9 cellular contexts compared by ENCODE assay signal in the genomic region with DNA sequence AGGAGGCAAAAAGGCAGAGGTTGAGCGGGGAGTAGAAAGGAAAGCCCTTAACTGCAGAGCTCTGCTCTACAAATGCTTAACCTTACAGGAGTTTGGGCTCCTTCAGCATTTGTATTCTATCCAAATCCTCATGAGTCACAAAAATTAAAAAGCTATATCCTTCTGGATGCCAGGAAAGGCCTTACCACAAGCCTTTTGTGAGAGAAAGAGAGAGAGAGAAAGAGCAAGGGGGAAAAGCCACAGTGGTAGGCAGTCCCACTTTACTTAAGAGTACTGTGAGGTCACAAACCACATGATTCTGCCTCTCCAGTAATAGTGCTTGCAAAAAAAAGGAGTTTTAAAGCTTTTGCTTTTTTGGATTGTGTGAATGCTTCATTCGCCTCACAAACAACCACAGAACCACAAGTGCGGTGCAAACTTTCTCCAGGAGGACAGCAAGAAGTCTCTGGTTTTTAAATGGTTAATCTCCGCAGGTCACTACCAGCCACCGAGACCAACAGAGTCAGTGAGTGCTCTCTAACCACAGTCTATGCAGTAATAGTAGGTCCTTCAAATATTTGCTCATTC. TPM values are rescaled to one million over a fixed set of nuclear protein-coding genes. Genes with fewer than 3 reads are reported as not detected.
DNase-seq lines count a peak whose midpoint lies in the region; ATAC-seq and TF ChIP-seq lines count a peak whose summit lies in the region.
"Had no signal": no experiment of that assay in that cellular context is flagged by ENCODE, and none has a peak within 500 bp of the region (broad histone marks: within the 10 kb centered on the region; RNA-seq: fewer than 3 reads in every experiment).

A gene (plus strand): TSS at position 375 of the 567 bp plus-strand sequence. CDS start 397 bp downstream, outside the sequence.

- DNase-seq in H4 (ENCODE audit: low spot score) (peak; percentile 98), fibroblast of villous mesenchyme (ENCODE audit: low read depth) (peak; percentile 47), skeletal muscle cell (ENCODE audit: low read depth) (peak; percentile 81), left lobe of liver (ENCODE audit: low spot score) (no peak), NCI-H2171 treated with DMSO at 0.1 percent for 48 hours (lab: John Stamatoyannopoulos, UW) (no peak), NCI-H128 (lab: John Stamatoyannopoulos, UW; ENCODE audit: unreplicated experiment) (no peak), NCI-H526 treated with DMSO at 0.1 percent for 48 hours (lab: John Stamatoyannopoulos, UW) (no peak)

- H3K4me3 ChIP-seq in fibroblast of villous mesenchyme (ENCODE audit: low read depth, low read length): no peak within 1 kb of the TSS
- peak within 1 kb of the TSS; percentile 12 for H3K4me3 ChIP-seq in skeletal muscle cell (ENCODE audit: low read depth, low read length)

- TF ChIP-seq CTCF in fibroblast of villous mesenchyme (IDR thresholded peaks at IDR 0.05; ENCODE audit: insufficient read depth, low read depth, low read length): no peak

- ATAC-seq in SK-N-SH treated with all-trans-retinoic acid at 6 μM for 48 hours (peak; percentile 96), left lobe of liver (no peak)

TF ChIP-seq in SK-N-SH treated with all-trans-retinoic acid at 6 μM for 48 hours, 23 proteins besides CTCF, POLR2A, EP300 and RAD21:
- TF ChIP-seq ISL1 (CRISPR knock-in tag; IDR thresholded peaks at IDR 0.05) (peak; percentile 66), ESRRG (CRISPR knock-in tag; IDR thresholded peaks at IDR 0.05) (no peak), CSDC2 (CRISPR knock-in tag; IDR thresholded peaks at IDR 0.05) (no peak), TOX (CRISPR knock-in tag; IDR thresholded peaks at IDR 0.05; ENCODE audit: borderline replicate concordance) (no peak)
- TF ChIP-seq, protein P1, sequence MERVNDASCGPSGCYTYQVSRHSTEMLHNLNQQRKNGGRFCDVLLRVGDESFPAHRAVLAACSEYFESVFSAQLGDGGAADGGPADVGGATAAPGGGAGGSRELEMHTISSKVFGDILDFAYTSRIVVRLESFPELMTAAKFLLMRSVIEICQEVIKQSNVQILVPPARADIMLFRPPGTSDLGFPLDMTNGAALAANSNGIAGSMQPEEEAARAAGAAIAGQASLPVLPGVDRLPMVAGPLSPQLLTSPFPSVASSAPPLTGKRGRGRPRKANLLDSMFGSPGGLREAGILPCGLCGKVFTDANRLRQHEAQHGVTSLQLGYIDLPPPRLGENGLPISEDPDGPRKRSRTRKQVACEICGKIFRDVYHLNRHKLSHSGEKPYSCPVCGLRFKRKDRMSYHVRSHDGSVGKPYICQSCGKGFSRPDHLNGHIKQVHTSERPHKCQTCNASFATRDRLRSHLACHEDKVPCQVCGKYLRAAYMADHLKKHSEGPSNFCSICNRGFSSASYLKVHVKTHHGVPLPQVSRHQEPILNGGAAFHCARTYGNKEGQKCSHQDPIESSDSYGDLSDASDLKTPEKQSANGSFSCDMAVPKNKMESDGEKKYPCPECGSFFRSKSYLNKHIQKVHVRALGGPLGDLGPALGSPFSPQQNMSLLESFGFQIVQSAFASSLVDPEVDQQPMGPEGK (CRISPR knock-in tag; IDR thresholded peaks at IDR 0.05; ENCODE audit: borderline replicate concordance): peak; percentile 21; the same call in 1 of the 2 replicates

RNA-seq across cellular contexts. Expression of the gene that starts here (rescaled TPM):
- total RNA-seq in H4 (2014; rRNA removed; shearing (Covaris generic)): 18.3 and 37.7 TPM in 2 replicates
- 8.6 and 9.7 TPM in 2 replicates for total RNA-seq in fibroblast of villous mesenchyme
- total RNA-seq in left lobe of liver: 0.15 TPM
- total RNA-seq: lung microvascular endothelial cell had no signal

Comparison
In these comparisons a context has a peak if more than half of its experiments do, and no peak if none do; other contexts are left out.
1. DNase-seq: peak in H4 (single experiment), fibroblast of villous mesenchyme (single experiment) and skeletal muscle cell (single experiment); none in left lobe of liver (single experiment), NCI-H2171 treated with DMSO at 0.1 percent for 48 hours (single experiment), NCI-H128 (single experiment) and NCI-H526 treated with DMSO at 0.1 percent for 48 hours (single experiment).